1 cellular context compared by ENCODE assay signal in genomic region chr1:174883361-174883760, GRCh38.
TF ChIP-seq lines count a peak whose summit lies in the region.

No MANE protein-coding gene starts in this region.

TF ChIP-seq in K562, 482 proteins besides CTCF, POLR2A, EP300 and RAD21 (continued from another document):
- no peak for TF ChIP-seq MGA (IDR thresholded peaks at IDR 0.05)
- peak; percentile 35; the same call in 1 of the 2 replicates for TF ChIP-seq SMC3 (conservative IDR thresholded peaks at IDR 0.05; ENCODE audit: insufficient read depth, low read depth, low read length)
- peak; percentile 30; the same call in 1 of the 2 replicates for TF ChIP-seq JUND (IDR thresholded peaks at IDR 0.05; ENCODE audit: borderline replicate concordance, low read depth, low read length)
- no peak for TF ChIP-seq JUND (tag; IDR thresholded peaks at IDR 0.05; ENCODE audit: borderline replicate concordance, low read depth, low read length)
- TF ChIP-seq DACH1 (IDR thresholded peaks at IDR 0.05; ENCODE audit: partially characterized antibody): no peak
- TF ChIP-seq PHB2 (IDR thresholded peaks at IDR 0.05; ENCODE audit: low read depth): no peak
- TF ChIP-seq ZNF518B (CRISPR knock-in tag; IDR thresholded peaks at IDR 0.05): no peak
- TF ChIP-seq AFF4 (CRISPR knock-in tag; IDR thresholded peaks at IDR 0.05): 0 out of 2 replicates have a peak, but pooled peaks have one; percentile 54
- TF ChIP-seq BRF1 (IDR thresholded peaks at IDR 0.05; ENCODE audit: borderline replicate concordance, extremely low read depth, insufficient read length): no peak
- TF ChIP-seq ARID3A (IDR thresholded peaks at IDR 0.05; ENCODE audit: borderline replicate concordance, low read depth, low read length): 0 out of 2 replicates have a peak, but pooled peaks have one; percentile 42
- no peak for TF ChIP-seq CBX5 (IDR thresholded peaks at IDR 0.05; ENCODE audit: borderline replicate concordance, low read depth)
